Comparison of ENCODE assay signal across 22 cellular contexts in the genomic region with DNA sequence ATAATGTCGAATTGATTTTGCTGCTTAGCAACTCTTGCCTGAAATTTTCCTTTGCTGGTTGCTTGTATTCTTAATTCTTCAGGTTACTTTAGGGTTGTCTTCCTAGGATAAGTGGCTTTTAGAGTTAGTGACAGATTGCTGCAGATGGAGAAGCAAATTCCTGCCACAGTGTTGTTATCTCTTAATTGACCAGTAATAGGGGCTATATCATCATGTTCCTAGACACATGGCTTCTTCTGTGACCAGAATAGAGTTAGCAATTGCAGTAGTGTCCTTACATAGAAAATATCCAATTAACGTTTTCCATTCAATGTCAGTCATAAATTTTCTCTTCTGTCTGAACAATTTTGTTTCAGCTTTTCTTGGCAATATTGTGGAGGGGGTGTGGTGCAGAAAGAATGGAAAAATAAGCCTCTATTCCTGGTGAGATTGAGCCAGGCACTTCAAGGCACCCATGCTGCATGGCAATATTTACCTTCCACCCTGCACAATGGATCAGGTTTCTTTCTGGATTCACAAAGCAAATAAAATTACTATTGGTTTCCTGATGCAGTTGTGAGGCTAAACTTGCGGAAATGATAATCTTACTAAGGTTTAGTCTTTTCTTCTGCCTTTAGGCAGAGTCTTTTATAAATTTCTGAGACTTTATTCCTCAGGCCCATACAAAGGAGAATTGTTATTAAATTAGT.
DNase-seq lines count a peak whose midpoint lies in the region; ATAC-seq and TF ChIP-seq lines count a peak whose summit lies in the region.
"Had no signal": no experiment of that assay in that cellular context is flagged by ENCODE, and none has a peak within 500 bp of the region (broad histone marks: within the 10 kb centered on the region; RNA-seq: fewer than 3 reads in every experiment).

No MANE protein-coding gene starts in this region.

- no peak for TF ChIP-seq CTCF in endodermal cell (conservative IDR thresholded peaks at IDR 0.05)

- WGBS in endodermal cell (ENCODE audit: insufficient coverage in 1 of 2, insufficient read length in 1 of 2), 2 experiments = 90 to 100% methylated on average over 1 to 3 of the region's 3 CpGs

- H3K9ac ChIP-seq in endodermal cell (ENCODE audit: extremely low read depth, low read length, poor library complexity, severe bottlenecking) = no peak overlapping the region
- H3K9ac ChIP-seq: GM23248, parathyroid adenoma had no signal

- peaks cover 4% of the 10 kb centered on the region for H3K4me1 Mint-ChIP-seq in endodermal cell
- H3K4me1 Mint-ChIP-seq in stimulated activated naive CD8-positive, alpha-beta T cell treated with anti-CD3 and anti-CD28 coated beads, Interleukin-15, amount 100 ng/mL, for 72 hours = no peaks in the 10 kb centered on the region
- H3K4me1 Mint-ChIP-seq: activated CD4-positive, alpha-beta T cell treated with anti-CD3 and anti-CD28 coated beads, Interleukin-2, amount 10 ng/mL, durations not matched to agents 7 days and 5 days; CD8-positive, alpha-beta memory T cell; natural killer cell had no signal

- peak overlapping the region; percentile 5 for H3K27ac Mint-ChIP-seq in endodermal cell
- H3K27ac Mint-ChIP-seq in stimulated activated naive CD8-positive, alpha-beta T cell treated with anti-CD3 and anti-CD28 coated beads, Interleukin-15, amount 100 ng/mL, for 72 hours = no peak overlapping the region
- H3K27ac Mint-ChIP-seq: activated CD4-positive, alpha-beta T cell treated with anti-CD3 and anti-CD28 coated beads, Interleukin-2, amount 10 ng/mL, durations not matched to agents 7 days and 5 days; CD8-positive, alpha-beta memory T cell; natural killer cell had no signal

- ATAC-seq in GM18502 (IDR thresholded peaks at IDR 0.05; ENCODE audit: poor library complexity, unreplicated experiment) = no peak
- ATAC-seq in stimulated activated naive CD8-positive, alpha-beta T cell treated with anti-CD3 and anti-CD28 coated beads, Interleukin-15, amount 100 ng/mL, for 72 hours = no peak
- ATAC-seq: natural killer cell, Right ventricle myocardium inferior had no signal

- H3K27me3 Mint-ChIP-seq in endodermal cell (ENCODE audit: insufficient read depth) = no peaks in the 10 kb centered on the region
- H3K27me3 Mint-ChIP-seq in stimulated activated naive CD8-positive, alpha-beta T cell treated with anti-CD3 and anti-CD28 coated beads, Interleukin-15, amount 100 ng/mL, for 72 hours = no peaks in the 10 kb centered on the region
- H3K27me3 Mint-ChIP-seq: activated CD4-positive, alpha-beta T cell treated with anti-CD3 and anti-CD28 coated beads, Interleukin-2, amount 10 ng/mL, durations not matched to agents 7 days and 5 days; CD8-positive, alpha-beta memory T cell had no signal

- no peak overlapping the region for H3K4me3 Mint-ChIP-seq in endodermal cell
- H3K4me3 Mint-ChIP-seq in stimulated activated naive CD8-positive, alpha-beta T cell treated with anti-CD3 and anti-CD28 coated beads, Interleukin-15, amount 100 ng/mL, for 72 hours = no peak overlapping the region
- H3K4me3 Mint-ChIP-seq: activated CD4-positive, alpha-beta T cell treated with anti-CD3 and anti-CD28 coated beads, Interleukin-2, amount 10 ng/mL, durations not matched to agents 7 days and 5 days; CD8-positive, alpha-beta memory T cell; natural killer cell had no signal

- H3K27ac ChIP-seq in endodermal cell (ENCODE audit: low read depth, low read length) = no peak overlapping the region
- H3K27ac ChIP-seq: cardiac muscle cell, GM23248, parathyroid adenoma, tibial artery had no signal

- DNase-seq in NCI-H1092 treated with DMSO at 0.1 percent for 48 hours (lab: John Stamatoyannopoulos, UW) (peak; percentile 84), NCI-H187 treated with DMSO at 0.1 percent for 48 hours (lab: John Stamatoyannopoulos, UW) (peak; percentile 68), NCI-H510A treated with DMSO at 0.1 percent for 48 hours (lab: John Stamatoyannopoulos, UW) (peak; percentile 58), endodermal cell (no peak), dedifferentiated amniotic fluid mesenchymal stem cell (ENCODE audit: extremely low spot score) (no peak)
- DNase-seq in stimulated activated naive CD8-positive, alpha-beta T cell treated with anti-CD3 and anti-CD28 coated beads, Interleukin-15, amount 100 ng/mL, for 72 hours = no peak
- DNase-seq: activated CD4-positive, alpha-beta T cell treated with anti-CD3 and anti-CD28 coated beads, Interleukin-2, amount 10 ng/mL, durations not matched to agents 7 days and 5 days; activated CD8-positive, alpha-beta memory T cell treated with anti-CD3 and anti-CD28 coated beads, Interleukin-2, amount 50 U/mL, for 48 hours; activated effector memory CD4-positive, alpha-beta T cell treated with anti-CD3 and anti-CD28 coated beads, Interleukin-2, amount 50 U/mL, for 16 hours; CD8-positive, alpha-beta memory T cell; erythroblast; foreskin melanocyte; GM23248; Karpas-422; natural killer cell; stimulated activated naive CD4-positive, alpha-beta T cell; T-helper 1 cell; tibial artery had no signal

- no peaks in the 10 kb centered on the region for H3K4me1 ChIP-seq in endodermal cell (ENCODE audit: control insufficient read depth, insufficient read depth, low read length)
- H3K4me1 ChIP-seq: parathyroid adenoma had no signal

- no peaks in the 10 kb centered on the region for H3K27me3 ChIP-seq in endodermal cell (ENCODE audit: control insufficient read depth, insufficient read depth, low read length, poor library complexity, severe bottlenecking)
- H3K27me3 ChIP-seq: cardiac muscle cell, tibial artery had no signal

- no peaks in the 10 kb centered on the region for H3K36me3 ChIP-seq in endodermal cell (ENCODE audit: control insufficient read depth, insufficient read depth, low read length)
- H3K36me3 ChIP-seq: cardiac muscle cell, tibial artery had no signal

- H3K9me3 Mint-ChIP-seq in endodermal cell = no peaks in the 10 kb centered on the region
- H3K9me3 Mint-ChIP-seq in stimulated activated naive CD8-positive, alpha-beta T cell treated with anti-CD3 and anti-CD28 coated beads, Interleukin-15, amount 100 ng/mL, for 72 hours = no peaks in the 10 kb centered on the region

- H3K9me3 ChIP-seq in endodermal cell (ENCODE audit: control insufficient read depth, low read length) = no peaks in the 10 kb centered on the region
- H3K9me3 ChIP-seq: tibial artery had no signal

- H3K4me3 ChIP-seq in endodermal cell (ENCODE audit: low read length) = no peak overlapping the region
- H3K4me3 ChIP-seq: cardiac muscle cell, GM23248, tibial artery had no signal

- no peaks in the 10 kb centered on the region for H3K36me3 Mint-ChIP-seq in endodermal cell (ENCODE audit: low read depth)
- H3K36me3 Mint-ChIP-seq: CD8-positive, alpha-beta memory T cell; natural killer cell had no signal

Comparison
In these comparisons a context has a peak if more than half of its experiments do, and no peak if none do; other contexts are left out.
1. DNase-seq: peak in NCI-H1092 treated with DMSO at 0.1 percent for 48 hours (single experiment), NCI-H187 treated with DMSO at 0.1 percent for 48 hours (single experiment) and NCI-H510A treated with DMSO at 0.1 percent for 48 hours (single experiment); none in endodermal cell (single experiment), dedifferentiated amniotic fluid mesenchymal stem cell (single experiment) and stimulated activated naive CD8-positive, alpha-beta T cell treated with anti-CD3 and anti-CD28 coated beads, Interleukin-15, amount 100 ng/mL, for 72 hours (0 of 2).